20 cellular contexts compared by ENCODE assay signal in genomic region chr6:63899550-63899949, GRCh38.
DNase-seq lines count a peak whose midpoint lies in the region; ATAC-seq and TF ChIP-seq lines count a peak whose summit lies in the region.
"Had no signal": no experiment of that assay in that cellular context is flagged by ENCODE, and none has a peak within 500 bp of the region (broad histone marks: within the 10 kb centered on the region; RNA-seq: fewer than 3 reads in every experiment).

No MANE protein-coding gene starts in this region.

- no peaks in the 10 kb centered on the region for H3K9me2 ChIP-seq in MM.1S (replicated peaks; ENCODE audit: insufficient read depth, low read length)

- H3K4me3 ChIP-seq in MM.1S (ENCODE audit: low read length) (0 out of 2 replicates have a peak overlapping the region, but pooled peaks have one; percentile 13), mammary epithelial cell (replicated peaks in 1 of 3; ENCODE audit: insufficient read depth in 1 of 3, low read depth in 2 of 3, low read length in 3 of 3) (no peak overlapping the region)
- H3K4me3 ChIP-seq: tibial nerve had no signal

- H3K27ac Mint-ChIP-seq in mesothelial cell of epicardium = peak overlapping the region; percentile 18
- H3K27ac Mint-ChIP-seq: activated naive CD4-positive, alpha-beta T cell treated with anti-CD3 and anti-CD28 coated beads for 36 hours; IgD-negative memory B cell; memory B cell; T-helper 17 cell had no signal

- H3K36me3 Mint-ChIP-seq in mesothelial cell of epicardium = no peaks in the 10 kb centered on the region
- H3K36me3 Mint-ChIP-seq: IgD-negative memory B cell, memory B cell had no signal

- no peak for TF ChIP-seq CTCF in MM.1S (IDR thresholded peaks at IDR 0.05; ENCODE audit: low read length)
- no peak for TF ChIP-seq CTCF in mammary epithelial cell (conservative IDR thresholded peaks at IDR 0.05 in 1 of 2, IDR thresholded peaks at IDR 0.05 in 1 of 2; ENCODE audit: extremely low read depth in 1 of 2, insufficient read depth in 1 of 2, low read depth in 1 of 2, low read length in 2 of 2)
- TF ChIP-seq CTCF in mesothelial cell of epicardium (IDR thresholded peaks at IDR 0.05; ENCODE audit: unreplicated experiment) = no peak

- dilution Hi-C loops in mammary epithelial cell (cut with HindIII; ENCODE audit: low sequenced_read_pairs) = no loop called here

- no peaks in the 10 kb centered on the region for H4K20me1 ChIP-seq in MM.1S (ENCODE audit: insufficient read depth, low read length)
- H4K20me1 ChIP-seq in mammary epithelial cell (ENCODE audit: insufficient read depth, low read length) = no peaks in the 10 kb centered on the region

- in situ Hi-C loops in mammary epithelial cell (cut with MboI; ENCODE audit: low sequenced_read_pairs in 2 of 2) = no loop called here

- DNase-seq in DMS53 (lab: John Stamatoyannopoulos, UW) = peak; percentile 65
- DNase-seq in MM.1S = peak; percentile 60
- DNase-seq in mammary epithelial cell = peak; percentile 75
- DNase-seq in mesothelial cell of epicardium (ENCODE audit: low spot score in 2 of 2, unreplicated experiment in 2 of 2) = no peak
- no peak for DNase-seq in midbrain (lab: John Stamatoyannopoulos, UW)
- no peak for DNase-seq in mesenteric fat pad (ENCODE audit: low spot score)
- DNase-seq in GF-D8 (lab: John Stamatoyannopoulos, UW) = no peak
- DNase-seq: activated naive CD4-positive, alpha-beta T cell treated with anti-CD3 and anti-CD28 coated beads for 36 hours; brain microvascular endothelial cell; Calu3; foreskin melanocyte; stimulated activated CD4-positive, alpha-beta T cell treated with anti-CD3 and anti-CD28 coated beads, Interleukin-4, amount 100 ng/mL, for 24 hours; T-helper 17 cell had no signal

- H3K36me3 ChIP-seq in MM.1S (replicated peaks; ENCODE audit: insufficient read depth, low read length) (no peaks in the 10 kb centered on the region), mammary epithelial cell (ENCODE audit: insufficient read depth, low read length) (no peaks in the 10 kb centered on the region)
- H3K36me3 ChIP-seq: brain microvascular endothelial cell, tibial nerve had no signal

- peaks cover 5% of the 10 kb centered on the region for H3K4me1 Mint-ChIP-seq in mesothelial cell of epicardium
- H3K4me1 Mint-ChIP-seq: memory B cell, T-helper 17 cell had no signal

- H3K4me2 ChIP-seq in MM.1S (ENCODE audit: low read depth, low read length) (peak overlapping the region; percentile 52), mammary epithelial cell (ENCODE audit: insufficient read depth, low read depth, low read length) (peak overlapping the region; percentile 69)

- no peak overlapping the region for H3K4me3 Mint-ChIP-seq in mesothelial cell of epicardium
- H3K4me3 Mint-ChIP-seq: activated naive CD4-positive, alpha-beta T cell treated with anti-CD3 and anti-CD28 coated beads for 36 hours; IgD-negative memory B cell; memory B cell; T-helper 17 cell had no signal

- peaks cover 4% of the 10 kb centered on the region for H3K9me3 Mint-ChIP-seq in mesothelial cell of epicardium
- H3K9me3 Mint-ChIP-seq: activated naive CD4-positive, alpha-beta T cell treated with anti-CD3 and anti-CD28 coated beads for 36 hours; memory B cell had no signal

- peaks cover 5% of the 10 kb centered on the region for H3F3A ChIP-seq in MM.1S (ENCODE audit: insufficient read depth, low read length)

- H2AFZ ChIP-seq in MM.1S (ENCODE audit: low read length) (peak overlapping the region; percentile 58; the same call in 1 of the 2 replicates), mammary epithelial cell (ENCODE audit: low read depth, low read length) (peak overlapping the region; percentile 61)

- H3K27me3 ChIP-seq in MM.1S (replicated peaks; ENCODE audit: insufficient read depth, low read length) (no peaks in the 10 kb centered on the region), mammary epithelial cell (ENCODE audit: insufficient read depth, low read length) (no peaks in the 10 kb centered on the region)
- H3K27me3 ChIP-seq: brain microvascular endothelial cell, tibial nerve had no signal

- CTCF ChIA-PET in mammary epithelial cell (lab: Charles Lee; ENCODE audit: low non-redundant PET) = no interaction called here

- peaks cover 19% of the 10 kb centered on the region for H3K4me1 ChIP-seq in MM.1S (ENCODE audit: low read length)
- H3K4me1 ChIP-seq in mammary epithelial cell (ENCODE audit: insufficient read depth, low read length) = peaks cover 6% of the 10 kb centered on the region
- H3K4me1 ChIP-seq: tibial nerve had no signal

- H3K27me3 Mint-ChIP-seq in mesothelial cell of epicardium (ENCODE audit: low read depth) = no peaks in the 10 kb centered on the region
- H3K27me3 Mint-ChIP-seq: IgD-negative memory B cell, memory B cell, T-helper 17 cell had no signal

- no peak for ATAC-seq in HG03097 (IDR thresholded peaks at IDR 0.05; ENCODE audit: low FRiP score, unreplicated experiment)
- ATAC-seq: activated CD4-positive, CD25-positive, alpha-beta regulatory T cell treated with anti-CD3 and anti-CD28 coated beads, Interleukin-2, amount 50 U/mL, for 24 hours; Right ventricle myocardium inferior; sciatic nerve; T-helper 17 cell had no signal

- H3K27ac ChIP-seq in MM.1S (ENCODE audit: low read length) (peak overlapping the region; percentile 68; the same call in 1 of the 2 replicates), mammary epithelial cell (ENCODE audit: insufficient read depth, low read depth, low read length) (peak overlapping the region; percentile 7)
- H3K27ac ChIP-seq: brain microvascular endothelial cell, tibial nerve had no signal

- BruUV-seq in mammary epithelial cell (replicated peaks; lab: Mats Ljungman, UMichigan) = no TSS peak

- no peaks in the 10 kb centered on the region for H3K79me2 ChIP-seq in MM.1S (ENCODE audit: low read length)
- no peaks in the 10 kb centered on the region for H3K79me2 ChIP-seq in mammary epithelial cell (ENCODE audit: insufficient read depth, low read length)

- intact Hi-C loops in mammary epithelial cell (cut with micrococcal nuclease) = no loop called here

- peak overlapping the region; percentile 28; the same call in 1 of the 2 replicates for H3K9ac ChIP-seq in MM.1S (ENCODE audit: low read length)
- peak overlapping the region; percentile 28 for H3K9ac ChIP-seq in mammary epithelial cell (ENCODE audit: insufficient read depth, low read length)

- H3K9me3 ChIP-seq in MM.1S (replicated peaks; ENCODE audit: insufficient read depth, low read length) (no peaks in the 10 kb centered on the region), mammary epithelial cell (replicated peaks; ENCODE audit: insufficient read depth, low read length) (no peaks in the 10 kb centered on the region)
- H3K9me3 ChIP-seq: tibial nerve had no signal

Comparison
In these comparisons a context has a peak if more than half of its experiments do, and no peak if none do; other contexts are left out.
1. DNase-seq: peak in DMS53 (single experiment), MM.1S (single experiment) and mammary epithelial cell (single experiment); none in mesothelial cell of epicardium (0 of 2), midbrain (single experiment), mesenteric fat pad (single experiment) and GF-D8 (single experiment).